ENCODE assay signal across 17 cellular contexts in genomic region chr7:30146127-30146612, GRCh38. TPM values are rescaled to one million over a fixed set of nuclear protein-coding genes. Genes with fewer than 3 reads are reported as not detected.
A peak's percentile ranks its signal among the peaks of the same experiment; 100 is the strongest.
DNase-seq lines count a peak whose midpoint lies in the region; ATAC-seq, FAIRE-seq and TF ChIP-seq lines count a peak whose summit lies in the region.
"Had no signal": no experiment of that assay in that cellular context is flagged by ENCODE, and none has a peak within 500 bp of the region (broad histone marks: within the 10 kb centered on the region; RNA-seq: fewer than 3 reads in every experiment).

No MANE protein-coding gene starts in this region.

- H3K27ac ChIP-seq in gastrocnemius medialis: peak overlapping the region in 3 of 4 donors; percentile 4 to 35 (median 17)
- H3K27ac ChIP-seq: GM23248, neutrophil had no signal

- no peaks in the 10 kb centered on the region for H3K9me3 Mint-ChIP-seq in activated CD8-positive, alpha-beta memory T cell treated with anti-CD3 and anti-CD28 coated beads, Interleukin-2, amount 10 ng/mL, durations not matched to agents 7 days and 5 days (ENCODE audit: low read depth)

- no peak for ATAC-seq in activated CD8-positive, alpha-beta memory T cell treated with anti-CD3 and anti-CD28 coated beads, Interleukin-2, amount 10 ng/mL, durations not matched to agents 7 days and 5 days
- peak in 1 of 2 donors; percentile 31 for ATAC-seq in gastrocnemius medialis
- ATAC-seq: esophagus mucosa had no signal

- H3K4me1 ChIP-seq in gastrocnemius medialis: peaks cover 61 to 63% of the 10 kb centered on the region in 2 donors

- H3K27me3 ChIP-seq in gastrocnemius medialis: no peaks in the 10 kb centered on the region
- H3K27me3 ChIP-seq: neutrophil had no signal

- FAIRE-seq in RCC 7860 (lab: Jason Lieb, UNC): no peak
- FAIRE-seq: astrocyte, keratinocyte had no signal

- H3K4me1 Mint-ChIP-seq in activated CD8-positive, alpha-beta memory T cell treated with anti-CD3 and anti-CD28 coated beads, Interleukin-2, amount 10 ng/mL, durations not matched to agents 7 days and 5 days: peaks cover 22% of the 10 kb centered on the region

- no peaks in the 10 kb centered on the region for H3K27me3 Mint-ChIP-seq in activated CD8-positive, alpha-beta memory T cell treated with anti-CD3 and anti-CD28 coated beads, Interleukin-2, amount 10 ng/mL, durations not matched to agents 7 days and 5 days

- H3K36me3 Mint-ChIP-seq in activated CD8-positive, alpha-beta memory T cell treated with anti-CD3 and anti-CD28 coated beads, Interleukin-2, amount 10 ng/mL, durations not matched to agents 7 days and 5 days: no peaks in the 10 kb centered on the region

- no peaks in the 10 kb centered on the region for H3K9me3 ChIP-seq in gastrocnemius medialis
- H3K9me3 ChIP-seq: neutrophil had no signal

- no peak overlapping the region for H3K4me3 Mint-ChIP-seq in activated CD8-positive, alpha-beta memory T cell treated with anti-CD3 and anti-CD28 coated beads, Interleukin-2, amount 10 ng/mL, durations not matched to agents 7 days and 5 days

- in situ Hi-C loops in gastrocnemius medialis (cut with MboI; ENCODE audit: low sequenced_read_pairs in 4 of 4): no loop called here
- in situ Hi-C loops in GM13976 (cut with MboI; ENCODE audit: low sequenced_read_pairs, unreplicated experiment): no loop called here

- CTCF ChIA-PET in activated CD8-positive, alpha-beta memory T cell treated with anti-CD3 and anti-CD28 coated beads, Interleukin-2, amount 10 ng/mL, durations not matched to agents 7 days and 5 days (lab: Charles Lee): no interaction called here

- intact Hi-C loops in gastrocnemius medialis (cut with DNase I; ENCODE audit: low total_unique reads): loop anchor here (2.0 kb wide), 1 partner anchor 27 kb away; no protein-coding TSS in a partner anchor

- H3K27ac Mint-ChIP-seq in activated CD8-positive, alpha-beta memory T cell treated with anti-CD3 and anti-CD28 coated beads, Interleukin-2, amount 10 ng/mL, durations not matched to agents 7 days and 5 days: no peak overlapping the region

- no peak for TF ChIP-seq POLR2A in gastrocnemius medialis (IDR thresholded peaks at IDR 0.05)

- DNase-seq in activated CD8-positive, alpha-beta memory T cell treated with anti-CD3 and anti-CD28 coated beads, Interleukin-2, amount 10 ng/mL, durations not matched to agents 7 days and 5 days: peak; percentile 40
- no peak for DNase-seq in activated CD8-positive, alpha-beta memory T cell treated with anti-CD3 and anti-CD28 coated beads for 24 hours
- DNase-seq in NCI-H69 (lab: John Stamatoyannopoulos, UW) (peak; percentile 75), epithelial cell of proximal tubule (ENCODE audit: low read depth) (no peak), gastrocnemius medialis (no peak), NCI-H2171 treated with DMSO at 0.1 percent for 48 hours (lab: John Stamatoyannopoulos, UW) (no peak), GM13976 (ENCODE audit: low spot score) (no peak), RCC 7860 (ENCODE audit: low spot score) (no peak)
- DNase-seq: AML-193; GM23248; IMR-90; NCI-H526 treated with DMSO at 0.1 percent for 48 hours; stimulated activated CD4-positive, alpha-beta T cell treated with anti-CD3 and anti-CD28 coated beads, Interleukin-1b, Interleukin-23, amount 100 ng/mL, for 48 hours had no signal

- TF ChIP-seq CTCF in epithelial cell of proximal tubule (conservative IDR thresholded peaks at IDR 0.05; ENCODE audit: low read depth, low read length) (no peak), gastrocnemius medialis (IDR thresholded peaks at IDR 0.05 in 4 of 5, conservative IDR thresholded peaks at IDR 0.05 in 1 of 5) (no peak), GM13976 (IDR thresholded peaks at IDR 0.05; ENCODE audit: borderline replicate concordance, control extremely low read depth, extremely low read depth, insufficient read depth, missing control alignments) (no peak)

- no peaks in the 10 kb centered on the region for H3K36me3 ChIP-seq in gastrocnemius medialis

- H3K4me3 ChIP-seq in epithelial cell of proximal tubule (ENCODE audit: low read depth, low read length) (peak overlapping the region; percentile 14), gastrocnemius medialis (no peak overlapping the region)
- H3K4me3 ChIP-seq: GM23248 had no signal

RNA-seq across cellular contexts. Expression of gene MTURN, which starts 11.4 kb away (rescaled TPM):
- total RNA-seq in activated CD8-positive, alpha-beta memory T cell treated with anti-CD3 and anti-CD28 coated beads, Interleukin-2, amount 10 ng/mL, durations not matched to agents 7 days and 5 days: 1 to 10 TPM; 2.5 to 4.4 TPM
- total RNA-seq in epithelial cell of proximal tubule: 3.4 and 4.7 TPM in 2 replicates
- 10 to 100 TPM; 32.9 to 81.9 (median 44.7) TPM for total RNA-seq in gastrocnemius medialis

Comparison
In these comparisons a context has a peak if more than half of its experiments do, and no peak if none do; other contexts are left out.
1. DNase-seq: peak in activated CD8-positive, alpha-beta memory T cell treated with anti-CD3 and anti-CD28 coated beads, Interleukin-2, amount 10 ng/mL, durations not matched to agents 7 days and 5 days (single experiment) and NCI-H69 (single experiment); none in activated CD8-positive, alpha-beta memory T cell treated with anti-CD3 and anti-CD28 coated beads for 24 hours (single experiment), epithelial cell of proximal tubule (single experiment), gastrocnemius medialis (0 of 2), NCI-H2171 treated with DMSO at 0.1 percent for 48 hours (single experiment), GM13976 (single experiment) and RCC 7860 (single experiment).